21 cellular contexts compared by ENCODE assay signal in the genomic region with DNA sequence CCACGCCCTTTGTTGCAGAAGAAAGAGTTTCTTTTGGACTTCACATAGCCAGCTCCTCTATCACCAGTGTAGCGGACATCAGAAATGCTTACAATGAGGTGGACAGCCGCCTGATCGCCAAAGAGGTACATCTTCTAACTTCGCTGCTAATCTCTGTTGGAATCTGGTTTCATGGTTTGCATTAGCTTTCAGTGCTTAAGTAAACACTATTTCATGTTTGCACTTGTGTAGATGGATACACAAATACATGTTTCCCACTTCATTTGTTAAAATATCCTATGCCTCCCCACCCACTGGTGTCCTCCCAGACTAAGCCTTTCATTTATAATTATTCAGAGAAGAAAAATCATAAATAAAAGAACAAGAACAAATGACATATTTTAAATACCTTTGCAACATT.
DNase-seq lines count a peak whose midpoint lies in the region; ATAC-seq, FAIRE-seq and TF ChIP-seq lines count a peak whose summit lies in the region.
"Had no signal": no experiment of that assay in that cellular context is flagged by ENCODE, and none has a peak within 500 bp of the region (broad histone marks: within the 10 kb centered on the region; RNA-seq: fewer than 3 reads in every experiment).

No MANE protein-coding gene starts in this region.

- no peak overlapping the region for H2AFZ ChIP-seq in HepG2 (ENCODE audit: low read length)

- no peaks in the 10 kb centered on the region for H4K20me1 ChIP-seq in HepG2 (ENCODE audit: insufficient read depth, low read length)

- H3K79me2 ChIP-seq in HepG2 (ENCODE audit: insufficient read depth, low read length) = no peaks in the 10 kb centered on the region

- H3K4me2 ChIP-seq in HepG2 (ENCODE audit: low read depth, low read length) = no peak overlapping the region

- DNase-seq in HepG2 (ENCODE audit: low spot score) = no peak
- no peak for DNase-seq in right lobe of liver
- peak; percentile 15 for DNase-seq in NCI-H526 treated with DMSO at 0.1 percent for 48 hours (lab: John Stamatoyannopoulos, UW)
- peak; percentile 8 for DNase-seq in epithelial cell of esophagus (ENCODE audit: low read depth)
- no peak for DNase-seq in GDM1 (lab: John Stamatoyannopoulos, UW)
- no peak for DNase-seq in stimulated activated CD4-positive, alpha-beta T cell treated with anti-CD3 and anti-CD28 coated beads, Interleukin-4, amount 100 ng/mL, for 1 hour
- DNase-seq in activated T-cell treated with anti-CD3 and anti-CD28 coated beads, Interleukin-2, amount 50 U/mL, for 4 hours = no peak
- DNase-seq: BE2C; C1 segment of cervical spinal cord; CD4-positive, CD25-positive, alpha-beta regulatory T cell; CD8-positive, alpha-beta memory T cell; COR-L47; DMS 273 treated with DMSO at 0.1 percent for 48 hours; DMS79; GF-D8; GOT3; H7; HFFc6; IMR-90 had no signal

- no peaks in the 10 kb centered on the region for H3K36me3 ChIP-seq in HepG2 (replicated peaks in 1 of 2; ENCODE audit: control insufficient read depth in 1 of 2, insufficient read depth in 2 of 2, low read length in 2 of 2)
- H3K36me3 ChIP-seq in right lobe of liver = no peaks in the 10 kb centered on the region
- H3K36me3 ChIP-seq: BE2C had no signal

- POLR2A ChIA-PET in HepG2 (lab: Yijun Ruan, JAX) = no interaction called here

- CTCF ChIA-PET in HepG2 (lab: Yijun Ruan, JAX; ENCODE audit: low intra/inter-chr PET ratio, low total read pairs) = no interaction called here

- H3K27me3 Mint-ChIP-seq in activated T-cell treated with anti-CD3 and anti-CD28 coated beads, Interleukin-2, amount 50 U/mL, for 4 hours (ENCODE audit: low read depth) = peaks cover 8% of the 10 kb centered on the region
- H3K27me3 Mint-ChIP-seq: CD4-positive, CD25-positive, alpha-beta regulatory T cell had no signal

- TF ChIP-seq RAD21 in HepG2 (CRISPR knock-in tag; IDR thresholded peaks at IDR 0.05) = no peak

- H3K4me1 ChIP-seq in HepG2 (ENCODE audit: insufficient read depth, low read length) (no peaks in the 10 kb centered on the region), right lobe of liver (no peaks in the 10 kb centered on the region)
- H3K4me1 ChIP-seq: BE2C had no signal

- H3K4me3 Mint-ChIP-seq in activated T-cell treated with anti-CD3 and anti-CD28 coated beads, Interleukin-2, amount 50 U/mL, for 4 hours = no peak overlapping the region
- H3K4me3 Mint-ChIP-seq: CD4-positive, CD25-positive, alpha-beta regulatory T cell; HFFc6 had no signal

- intact Hi-C loops in HepG2 (cut with micrococcal nuclease; ENCODE audit: unreplicated experiment) (no loop called here), right lobe of liver (cut with DNase I) (no loop called here)

- BruUV-seq in HepG2 (replicated peaks; lab: Mats Ljungman, UMichigan) = no TSS peak

- no peaks in the 10 kb centered on the region for H3K4me1 Mint-ChIP-seq in activated T-cell treated with anti-CD3 and anti-CD28 coated beads, Interleukin-2, amount 50 U/mL, for 4 hours (ENCODE audit: low read depth)
- H3K4me1 Mint-ChIP-seq: CD8-positive, alpha-beta memory T cell had no signal

- H3K4me3 ChIP-seq in HepG2 (replicated peaks in 1 of 3; ENCODE audit: insufficient read depth in 1 of 3, low read depth in 2 of 3, low read length in 3 of 3) (no peak overlapping the region), right lobe of liver (no peak overlapping the region), epithelial cell of esophagus (ENCODE audit: low read length) (no peak overlapping the region)

- peaks cover 2 to 30% of the 10 kb centered on the region in 2 experiments; a peak in 4 of 5 replicates for H3K27me3 ChIP-seq in HepG2 (ENCODE audit: control insufficient read depth in 1 of 2, insufficient read depth in 2 of 2, low read length in 2 of 2)
- no peaks in the 10 kb centered on the region for H3K27me3 ChIP-seq in right lobe of liver

- ATAC-seq in HepG2 (no peak), right lobe of liver (no peak)
- no peak for ATAC-seq in activated T-cell treated with anti-CD3 and anti-CD28 coated beads, Interleukin-2, amount 50 U/mL, for 4 hours
- ATAC-seq: HCT116 had no signal

- no peak for TF ChIP-seq POLR2A in HepG2 (IDR thresholded peaks at IDR 0.05; ENCODE audit: insufficient read depth in 1 of 2, low read depth in 2 of 2, low read length in 2 of 2)
- no peak for TF ChIP-seq POLR2A in right lobe of liver (IDR thresholded peaks at IDR 0.05)

- WGBS in HepG2 (ENCODE audit: low lambda C conversion rate) = 2% methylated on average over 5 of the region's 5 CpGs
- 50% methylated on average over 1 of the region's 5 CpGs for WGBS in right lobe of liver (ENCODE audit: insufficient coverage, low coverage, low lambda C conversion rate, missing lambda C conversion rate)

- H3K9ac ChIP-seq in HepG2 (ENCODE audit: insufficient read depth, low read depth, low read length) = no peak overlapping the region

- H3K36me3 Mint-ChIP-seq in activated T-cell treated with anti-CD3 and anti-CD28 coated beads, Interleukin-2, amount 50 U/mL, for 4 hours (ENCODE audit: insufficient read depth) = no peaks in the 10 kb centered on the region
- H3K36me3 Mint-ChIP-seq: CD4-positive, CD25-positive, alpha-beta regulatory T cell; CD8-positive, alpha-beta memory T cell had no signal

- H3K27ac ChIP-seq in HepG2 (ENCODE audit: extremely low read length, insufficient read depth, low read length) (no peak overlapping the region), right lobe of liver (no peak overlapping the region)
- H3K27ac ChIP-seq: HL-60 had no signal

- TF ChIP-seq CTCF in HepG2 (CRISPR knock-in tag; IDR thresholded peaks at IDR 0.05) (no peak), right lobe of liver (IDR thresholded peaks at IDR 0.05) (no peak), epithelial cell of esophagus (IDR thresholded peaks at IDR 0.05; ENCODE audit: insufficient read depth, low read depth, low read length, missing control alignments) (no peak)

- FAIRE-seq in HepG2 (lab: Jason Lieb, UNC) = no peak

- no peaks in the 10 kb centered on the region for H3K9me3 Mint-ChIP-seq in activated T-cell treated with anti-CD3 and anti-CD28 coated beads, Interleukin-2, amount 50 U/mL, for 4 hours
- H3K9me3 Mint-ChIP-seq: HFFc6 had no signal

- TF ChIP-seq EP300 in HepG2 (IDR thresholded peaks at IDR 0.05; ENCODE audit: low read depth in 2 of 2, low read length in 2 of 2) (no peak), HepG2 (CRISPR knock-in tag; IDR thresholded peaks at IDR 0.05; ENCODE audit: borderline replicate concordance) (no peak)

- no peaks in the 10 kb centered on the region for H3K9me3 ChIP-seq in HepG2 (ENCODE audit: low read length)
- H3K9me3 ChIP-seq in right lobe of liver = no peaks in the 10 kb centered on the region
- H3K9me3 ChIP-seq: BE2C had no signal

- in situ Hi-C loops in HepG2 (cut with HindIII; ENCODE audit: extremely low pct_ligation_motif_present, low pct_unique_long_range_greater_than_20kb) = no loop called here

TF ChIP-seq in HepG2, 621 proteins besides CTCF, POLR2A, EP300 and RAD21:
- TF ChIP-seq CENPBD1 (CRISPR knock-in tag; IDR thresholded peaks at IDR 0.05; ENCODE audit: borderline replicate concordance, low read depth) (no peak), FOXA3 (CRISPR knock-in tag; IDR thresholded peaks at IDR 0.05) (0 out of 2 replicates have a peak, but pooled peaks have one; percentile 22), ZFP1 (CRISPR knock-in tag; IDR thresholded peaks at IDR 0.05) (no peak)

Comparison
In these comparisons a context has a peak if more than half of its experiments do, and no peak if none do; other contexts are left out.
1. DNase-seq: peak in NCI-H526 treated with DMSO at 0.1 percent for 48 hours (single experiment) and epithelial cell of esophagus (single experiment); none in HepG2 (single experiment), right lobe of liver (0 of 3), GDM1 (single experiment), stimulated activated CD4-positive, alpha-beta T cell treated with anti-CD3 and anti-CD28 coated beads, Interleukin-4, amount 100 ng/mL, for 1 hour (single experiment) and activated T-cell treated with anti-CD3 and anti-CD28 coated beads, Interleukin-2, amount 50 U/mL, for 4 hours (single experiment).